In the genomic region with DNA sequence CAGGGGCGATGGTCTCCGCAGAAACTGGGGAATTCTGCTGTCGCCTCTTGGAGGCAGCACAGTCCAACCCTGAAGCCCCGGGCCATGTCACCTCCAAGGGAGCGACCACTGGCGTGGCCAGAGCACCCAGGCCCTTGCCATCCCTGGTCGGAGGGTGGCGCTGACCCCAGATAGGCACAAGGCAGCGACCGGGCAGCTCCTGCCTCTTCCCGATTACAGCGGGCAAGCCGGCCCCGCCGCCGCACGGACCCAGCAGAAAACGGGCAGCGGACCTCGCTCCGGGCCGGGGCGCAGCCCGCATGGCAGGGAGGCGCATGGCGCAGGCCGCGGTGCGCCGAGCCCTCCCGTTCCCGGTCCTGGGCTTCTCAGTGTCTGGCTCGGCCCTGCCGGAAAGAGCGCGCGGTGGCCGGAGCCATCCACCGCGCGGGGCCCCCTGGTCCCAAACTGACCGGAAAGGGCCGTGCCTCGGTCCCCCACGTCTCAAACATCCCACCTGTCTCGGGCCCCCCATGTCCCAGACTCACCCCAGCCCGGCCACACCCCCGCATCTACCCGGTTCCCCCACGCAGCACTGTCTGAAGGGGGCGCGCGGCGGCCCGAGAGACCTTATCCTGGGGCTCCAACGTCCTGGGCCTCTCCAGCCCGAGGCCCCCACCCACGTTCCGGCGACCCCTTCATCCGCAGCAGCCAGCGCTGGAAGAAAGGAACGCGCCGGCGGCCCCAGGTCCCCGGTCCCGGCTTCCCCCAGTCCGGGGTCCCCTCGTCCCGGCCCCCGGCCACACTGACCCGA, we compare ENCODE assay signal across 8 cellular contexts. TPM values are rescaled to one million over a fixed set of nuclear protein-coding genes. Genes with fewer than 3 reads are reported as not detected.
DNase-seq lines count a peak whose midpoint lies in the region; ATAC-seq, FAIRE-seq and TF ChIP-seq lines count a peak whose summit lies in the region.

No MANE protein-coding gene starts in this region.

- TF ChIP-seq CTCF in GM10266 (IDR thresholded peaks at IDR 0.05; ENCODE audit: control insufficient read depth, insufficient read depth, low read depth, missing control alignments) (peak; percentile 32), PC-3 (conservative IDR thresholded peaks at IDR 0.05; ENCODE audit: low read depth, low read length) (peak; percentile 58), lower lobe of right lung (IDR thresholded peaks at IDR 0.05) (peak; percentile 32)

- H3K9me3 Mint-ChIP-seq in dendritic cell treated with granulocyte-macrophage colony-stimulating factor and Interleukin-4, amounts not matched to agents 40 ng/mL and 50 ng/mL, for 4 days: no peaks in the 10 kb centered on the region

- no peaks in the 10 kb centered on the region for H3K9me2 ChIP-seq in PC-3 (replicated peaks; ENCODE audit: low read length)

- H3K4me3 ChIP-seq in PC-3 (ENCODE audit: low read length): peak overlapping the region; percentile 60
- peak overlapping the region; percentile 37 for H3K4me3 ChIP-seq in lower lobe of right lung

- H3K4me3 Mint-ChIP-seq in dendritic cell treated with granulocyte-macrophage colony-stimulating factor and Interleukin-4, amounts not matched to agents 40 ng/mL and 50 ng/mL, for 4 days: peak overlapping the region; percentile 63

- H3K27me3 ChIP-seq in PC-3 (ENCODE audit: low read length): peaks cover 14% of the 10 kb centered on the region; the same call in 1 of the 2 replicates
- H3K27me3 ChIP-seq in lower lobe of right lung (ENCODE audit: low read depth): peaks cover 31% of the 10 kb centered on the region

- H3K9me3 ChIP-seq in PC-3 (ENCODE audit: low read length) (no peaks in the 10 kb centered on the region), lower lobe of right lung (no peaks in the 10 kb centered on the region)

- H3K36me3 ChIP-seq in PC-3 (ENCODE audit: low read depth, low read length) (no peaks in the 10 kb centered on the region), lower lobe of right lung (peaks cover 13% of the 10 kb centered on the region)

- peak overlapping the region; percentile 67 for H2AFZ ChIP-seq in PC-3 (ENCODE audit: low read length)

- ATAC-seq in PC-3 (peak; percentile 71), lower lobe of right lung (peak; percentile 38 to 45), HG03571 (IDR thresholded peaks at IDR 0.05; ENCODE audit: unreplicated experiment) (no peak), HG02571 (IDR thresholded peaks at IDR 0.05; ENCODE audit: unreplicated experiment) (no peak)

- intact Hi-C loops in PC-3 (cut with micrococcal nuclease): no loop called here
- intact Hi-C loops in dendritic cell treated with granulocyte-macrophage colony-stimulating factor and Interleukin-4, amounts not matched to agents 40 ng/mL and 50 ng/mL, for 4 days (cut with micrococcal nuclease): no loop called here
- intact Hi-C loops in lower lobe of right lung (cut with DNase I): no loop called here

- FAIRE-seq in urothelium cell line (lab: Jason Lieb, UNC): no peak

- H3K27me3 Mint-ChIP-seq in dendritic cell treated with granulocyte-macrophage colony-stimulating factor and Interleukin-4, amounts not matched to agents 40 ng/mL and 50 ng/mL, for 4 days: peaks cover 57% of the 10 kb centered on the region

- H3K4me1 ChIP-seq in PC-3 (ENCODE audit: insufficient read depth, low read length): no peaks in the 10 kb centered on the region
- peaks cover 16% of the 10 kb centered on the region for H3K4me1 ChIP-seq in lower lobe of right lung

- BruUV-seq in PC-3 (replicated peaks; lab: Mats Ljungman, UMichigan): no TSS peak

- CTCF ChIA-PET in PC-3 (lab: Charles Lee): interaction anchor here (0.5 kb wide), 1 partner anchor 212 kb away, joined by 9 read pairs; no protein-coding TSS in a partner anchor

- H4K20me1 ChIP-seq in PC-3 (ENCODE audit: low read length): no peaks in the 10 kb centered on the region

- H3F3A ChIP-seq in PC-3 (ENCODE audit: low read length, unreplicated experiment): no peaks in the 10 kb centered on the region

- H3K27ac ChIP-seq in PC-3 (ENCODE audit: low read length): no peak overlapping the region
- H3K27ac ChIP-seq in lower lobe of right lung: no peak overlapping the region

- peak; percentile 98 for DNase-seq in 8988T
- DNase-seq in GM10266 (ENCODE audit: extremely low spot score): peak; percentile 75
- peak; percentile 53 for DNase-seq in PC-3
- DNase-seq in lower lobe of right lung: no peak
- peak; percentile 58 for DNase-seq in urothelium cell line (ENCODE audit: low spot score)

- no peaks in the 10 kb centered on the region for H3K79me2 ChIP-seq in PC-3 (ENCODE audit: low read length)

- no peak overlapping the region for H3K27ac Mint-ChIP-seq in dendritic cell treated with granulocyte-macrophage colony-stimulating factor and Interleukin-4, amounts not matched to agents 40 ng/mL and 50 ng/mL, for 4 days

- no peak overlapping the region for H3K9ac ChIP-seq in PC-3 (ENCODE audit: low read length)

- peak overlapping the region; percentile 79 for H3K4me2 ChIP-seq in PC-3 (ENCODE audit: low read length)

- peaks cover 11% of the 10 kb centered on the region for H3K4me1 Mint-ChIP-seq in dendritic cell treated with granulocyte-macrophage colony-stimulating factor and Interleukin-4, amounts not matched to agents 40 ng/mL and 50 ng/mL, for 4 days (ENCODE audit: low read depth)

- POLR2A ChIA-PET in PC-3 (lab: Charles Lee; ENCODE audit: unreplicated experiment): no interaction called here

- H3K36me3 Mint-ChIP-seq in dendritic cell treated with granulocyte-macrophage colony-stimulating factor and Interleukin-4, amounts not matched to agents 40 ng/mL and 50 ng/mL, for 4 days (ENCODE audit: low read depth): peaks cover 28% of the 10 kb centered on the region

RNA-seq across cellular contexts. Expression of a gene that starts 0.7 kb away (rescaled TPM):
- total RNA-seq in PC-3 (2014; rRNA removed) (0.95 and 3.3 TPM in 2 replicates), lower lobe of right lung (not detected)

RNA-seq across cellular contexts. Expression of a gene that starts 24.0 kb away (rescaled TPM):
- total RNA-seq in PC-3 (2014; rRNA removed) (408 and 410 TPM in 2 replicates), lower lobe of right lung (145 TPM)

RNA-seq across cellular contexts. Expression of a gene that starts 24.3 kb away (rescaled TPM):
- total RNA-seq in PC-3 (2014; rRNA removed): 120 and 145 TPM in 2 replicates
- 32.2 TPM for total RNA-seq in lower lobe of right lung

RNA-seq across cellular contexts. Expression of a gene that starts 45.8 kb away (rescaled TPM):
- total RNA-seq in PC-3 (2014; rRNA removed) (118 and 143 TPM in 2 replicates), lower lobe of right lung (20.5 TPM)

Comparison
In these comparisons a context has a peak if more than half of its experiments do, and no peak if none do; other contexts are left out.
1. ATAC-seq: peak in PC-3 (single experiment) and lower lobe of right lung (2 of 2); none in HG03571 (single experiment) and HG02571 (single experiment).
2. Peak in every context shown above with its lines, with median percentiles within 50 percentile points of each other: CTCF ChIP-seq.